In the genomic region with DNA sequence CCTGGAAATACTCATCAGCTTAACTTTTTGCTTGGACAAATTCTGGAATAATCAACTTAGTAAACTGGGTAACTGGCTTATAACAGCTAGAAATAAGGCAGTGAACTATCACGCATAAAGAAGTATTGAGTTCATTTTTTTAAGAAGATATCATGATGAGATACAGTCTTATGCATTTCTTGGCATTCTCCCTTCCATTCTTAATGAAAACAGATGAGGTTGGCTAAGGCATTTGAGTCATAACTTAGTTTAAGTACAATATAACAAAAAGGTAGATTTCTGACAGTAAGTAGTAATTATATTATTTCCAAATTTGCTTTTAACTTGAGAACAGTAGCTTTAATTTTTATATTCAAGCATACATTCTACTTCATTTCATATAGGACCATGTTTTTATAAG, we compare ENCODE assay signal across 28 cellular contexts. TPM values are rescaled to one million over a fixed set of nuclear protein-coding genes. Genes with fewer than 3 reads are reported as not detected.
"Had no signal": no experiment of that assay in that cellular context is flagged by ENCODE, and none has a peak within 500 bp of the region (broad histone marks: within the 10 kb centered on the region; RNA-seq: fewer than 3 reads in every experiment).

No MANE protein-coding gene starts in this region.

- H3K4me3 ChIP-seq: adrenal gland, Peyer's patch, SJCRH30 had no signal

- H3K4me1 Mint-ChIP-seq: activated CD4-positive, alpha-beta T cell treated with anti-CD3 and anti-CD28 coated beads for 36 hours; activated naive CD4-positive, alpha-beta T cell treated with anti-CD3 and anti-CD28 coated beads, Interleukin-2, amount 10 ng/mL, durations not matched to agents 7 days and 5 days; activated naive CD8-positive, alpha-beta T cell treated with anti-CD3 and anti-CD28 coated beads for 36 hours had no signal

- H3K9me3 ChIP-seq: adrenal gland, Peyer's patch, SJCRH30, SK-N-SH had no signal

- H3K4me3 Mint-ChIP-seq: activated CD4-positive, alpha-beta T cell treated with anti-CD3 and anti-CD28 coated beads for 36 hours; activated CD8-positive, alpha-beta T cell treated with anti-CD3 and anti-CD28 coated beads for 36 hours; activated naive CD4-positive, alpha-beta T cell treated with anti-CD3 and anti-CD28 coated beads, Interleukin-2, amount 10 ng/mL, durations not matched to agents 7 days and 5 days; activated naive CD8-positive, alpha-beta T cell treated with anti-CD3 and anti-CD28 coated beads for 36 hours; activated T-cell treated with anti-CD3 and anti-CD28 coated beads, Interleukin-2, amount 50 U/mL, for 72 hours had no signal

- H3K4me1 ChIP-seq: adrenal gland, Peyer's patch, SJCRH30 had no signal

- ATAC-seq: activated CD4-positive, alpha-beta T cell treated with anti-CD3 and anti-CD28 coated beads for 36 hours; activated CD8-positive, alpha-beta T cell treated with anti-CD3 and anti-CD28 coated beads for 36 hours; activated T-cell treated with anti-CD3 and anti-CD28 coated beads, Interleukin-2, amount 50 U/mL, for 72 hours had no signal

- H3K9me2 ChIP-seq: SK-N-SH had no signal

- H3K27me3 ChIP-seq: adrenal gland, Peyer's patch, SJCRH30 had no signal

- H3K27ac ChIP-seq: adrenal gland, Peyer's patch, RWPE1, SJCRH30, WERI-Rb-1 had no signal

- H3K9me3 Mint-ChIP-seq: activated CD8-positive, alpha-beta T cell treated with anti-CD3 and anti-CD28 coated beads for 36 hours; activated naive CD4-positive, alpha-beta T cell treated with anti-CD3 and anti-CD28 coated beads, Interleukin-2, amount 10 ng/mL, durations not matched to agents 7 days and 5 days; activated naive CD8-positive, alpha-beta T cell treated with anti-CD3 and anti-CD28 coated beads for 36 hours; activated T-cell treated with anti-CD3 and anti-CD28 coated beads, Interleukin-2, amount 50 U/mL, for 72 hours; activated T-helper 2 cell treated with anti-CD3 and anti-CD28 coated beads, Interferon-gamma antibody, Interleukin-2, Interleukin-4, amounts not matched to agents 10 μg/mL and 5 μg/mL and 100 μg/mL, durations not matched to agents 14 hours and 24 hours and 36 hours had no signal

- DNase-seq: activated CD4-positive, alpha-beta T cell treated with anti-CD3 and anti-CD28 coated beads for 36 hours; activated CD4-positive, alpha-beta T cell treated with anti-CD3 and anti-CD28 coated beads, Interleukin-2, amount 50 U/mL, for 1 hour; activated CD8-positive, alpha-beta memory T cell treated with anti-CD3 and anti-CD28 coated beads, Interleukin-2, amount 50 U/mL, for 4 hours; activated CD8-positive, alpha-beta T cell treated with anti-CD3 and anti-CD28 coated beads for 36 hours; activated gamma-delta T cell treated with Interleukin-2 at 50 U/mL for 16 hours; activated naive CD4-positive, alpha-beta T cell treated with anti-CD3 and anti-CD28 coated beads, Interleukin-2, amount 10 ng/mL, durations not matched to agents 7 days and 5 days; activated naive CD8-positive, alpha-beta T cell treated with anti-CD3 and anti-CD28 coated beads for 36 hours; activated T-cell treated with anti-CD3 and anti-CD28 coated beads, Interleukin-2, amount 50 U/mL, for 72 hours; adrenal gland; anterior cingulate cortex; KBM-7; NCI-H1092; NCI-H1417; NCI-H1694; NCI-H2029 treated with DMSO at 0.1 percent for 48 hours; NCI-H345; NCI-H510A treated with DMSO at 0.1 percent for 48 hours; NCI-H69; NK-92 treated with Interleukin-12 subunit alpha and Interleukin-12 subunit beta, amount 100 ng/mL, for 24 hours; Peyer's patch; Right ventricle myocardium superior; SJCRH30; SK-N-SH; T-helper 1 cell; WERI-Rb-1 had no signal

- H3K36me3 ChIP-seq: adrenal gland, Peyer's patch, WERI-Rb-1 had no signal

- H3K9ac ChIP-seq: SK-N-SH had no signal

- H3K36me3 Mint-ChIP-seq: activated naive CD4-positive, alpha-beta T cell treated with anti-CD3 and anti-CD28 coated beads, Interleukin-2, amount 10 ng/mL, durations not matched to agents 7 days and 5 days; activated naive CD8-positive, alpha-beta T cell treated with anti-CD3 and anti-CD28 coated beads for 36 hours had no signal

- H3K27ac Mint-ChIP-seq: activated CD4-positive, alpha-beta T cell treated with anti-CD3 and anti-CD28 coated beads for 36 hours; activated CD8-positive, alpha-beta T cell treated with anti-CD3 and anti-CD28 coated beads for 36 hours; activated naive CD4-positive, alpha-beta T cell treated with anti-CD3 and anti-CD28 coated beads, Interleukin-2, amount 10 ng/mL, durations not matched to agents 7 days and 5 days; activated naive CD8-positive, alpha-beta T cell treated with anti-CD3 and anti-CD28 coated beads for 36 hours; activated T-cell treated with anti-CD3 and anti-CD28 coated beads, Interleukin-2, amount 50 U/mL, for 72 hours; activated T-helper 2 cell treated with anti-CD3 and anti-CD28 coated beads, Interferon-gamma antibody, Interleukin-2, Interleukin-4, amounts not matched to agents 10 μg/mL and 5 μg/mL and 100 μg/mL, durations not matched to agents 14 hours and 24 hours and 36 hours had no signal

- H3K4me2 ChIP-seq: SK-N-SH had no signal

RNA-seq across cellular contexts. Expression of gene SAMD5, which starts 56.1 kb away (rescaled TPM):
- total RNA-seq: activated CD8-positive, alpha-beta T cell treated with anti-CD3 and anti-CD28 coated beads for 36 hours; activated naive CD8-positive, alpha-beta T cell treated with anti-CD3 and anti-CD28 coated beads for 36 hours; T-helper 2 cell treated with Interferon-gamma antibody and Interleukin-4, amounts not matched to agents 100 ng/mL and 5 ng/mL, for 36 hours had no signal
